In genomic region chr5:172051643-172052362, GRCh38 we compare ENCODE assay signal across 12 cellular contexts. TPM values are rescaled to one million over a fixed set of nuclear protein-coding genes. Genes with fewer than 3 reads are reported as not detected.
DNase-seq lines count a peak whose midpoint lies in the region; ATAC-seq, FAIRE-seq and TF ChIP-seq lines count a peak whose summit lies in the region.
"Had no signal": no experiment of that assay in that cellular context is flagged by ENCODE, and none has a peak within 500 bp of the region (broad histone marks: within the 10 kb centered on the region; RNA-seq: fewer than 3 reads in every experiment).

No MANE protein-coding gene starts in this region.

- no peak overlapping the region for H3K4me3 Mint-ChIP-seq in astrocyte (ENCODE audit: unreplicated experiment)
- H3K4me3 Mint-ChIP-seq: T-helper 1 cell treated with Interleukin-12 subunit alpha and Interleukin-12 subunit beta and Interleukin-4 antibody, amounts not matched to agents 30 μg/mL and 1 μg/mL, for 36 hours had no signal

- H3K27ac ChIP-seq in astrocyte (ENCODE audit: low read depth, low read length): peak overlapping the region; percentile 38
- H3K27ac ChIP-seq in testis: peak overlapping the region; percentile 12 to 58
- peak overlapping the region in 1 of 59 donors; percentile 60 for H3K27ac ChIP-seq in dorsolateral prefrontal cortex

- H3K9me3 Mint-ChIP-seq in astrocyte (ENCODE audit: unreplicated experiment): no peaks in the 10 kb centered on the region
- H3K9me3 Mint-ChIP-seq: T-helper 1 cell treated with Interleukin-12 subunit alpha and Interleukin-12 subunit beta and Interleukin-4 antibody, amounts not matched to agents 30 μg/mL and 1 μg/mL, for 36 hours had no signal

- TF ChIP-seq CTCF in astrocyte (IDR thresholded peaks at IDR 0.05; ENCODE audit: insufficient read depth, low read depth, low read length) (no peak), testis (IDR thresholded peaks at IDR 0.05) (no peak), dorsolateral prefrontal cortex (IDR thresholded peaks at IDR 0.05 in 54 of 56, conservative IDR thresholded peaks at IDR 0.05 in 2 of 56; ENCODE audit: low read depth in 1 of 56, partially characterized antibody in 56 of 56) (no peak)

- peaks cover 41% of the 10 kb centered on the region for H3K36me3 Mint-ChIP-seq in astrocyte (ENCODE audit: low read depth, unreplicated experiment)

- 74 to 80% methylated on average over 16 of the region's 16 CpGs for WGBS in testis, 2 donors

- intact Hi-C loops in testis (cut with DNase I; ENCODE audit: low total_unique reads) (no loop called here), dorsolateral prefrontal cortex (cut with DNase I) (no loop called here)

- H4K20me1 ChIP-seq in astrocyte (ENCODE audit: insufficient read depth, low read length): peaks cover 30% of the 10 kb centered on the region

- DNase-seq in M059J (ENCODE audit: low read depth) (peak; percentile 38), astrocyte (ENCODE audit: low read depth) (peak; percentile 6), kidney tubule cell (ENCODE audit: low spot score) (peak; percentile 81), testis (peak; percentile 82), dorsolateral prefrontal cortex (no peak), mesenteric fat pad (ENCODE audit: low spot score) (no peak)
- DNase-seq: Karpas-422 had no signal

- H2AFZ ChIP-seq in astrocyte (ENCODE audit: low read depth, low read length): no peak overlapping the region

- H3K9ac ChIP-seq in astrocyte (ENCODE audit: low read length): peak overlapping the region; percentile 4

- no peak for FAIRE-seq in astrocyte (lab: Jason Lieb, UNC)
- FAIRE-seq: endometrium, GM12878 had no signal

- no peak for ATAC-seq in HG02763 (IDR thresholded peaks at IDR 0.05; ENCODE audit: unreplicated experiment)
- ATAC-seq: GM12878 had no signal

- no peaks in the 10 kb centered on the region for H3K9me3 ChIP-seq in astrocyte (ENCODE audit: insufficient read depth, low read depth, low read length)
- no peaks in the 10 kb centered on the region for H3K9me3 ChIP-seq in testis
- H3K9me3 ChIP-seq: HAP-1 had no signal

- TF ChIP-seq POLR2A in testis (IDR thresholded peaks at IDR 0.05): no peak

- no peaks in the 10 kb centered on the region for H3K79me2 ChIP-seq in astrocyte (ENCODE audit: insufficient read depth, low read length)

- H3K27ac Mint-ChIP-seq in astrocyte (ENCODE audit: unreplicated experiment): peak overlapping the region; percentile 43
- H3K27ac Mint-ChIP-seq: T-helper 1 cell treated with Interleukin-12 subunit alpha and Interleukin-12 subunit beta and Interleukin-4 antibody, amounts not matched to agents 30 μg/mL and 1 μg/mL, for 36 hours had no signal

- H3K4me3 ChIP-seq in astrocyte (ENCODE audit: insufficient read depth, low read depth, low read length) (no peak overlapping the region), testis (no peak overlapping the region), dorsolateral prefrontal cortex (no peak overlapping the region)
- H3K4me3 ChIP-seq: GM12878, HAP-1 had no signal

- no peaks in the 10 kb centered on the region for H3K27me3 ChIP-seq in astrocyte (ENCODE audit: insufficient read depth, low read length)
- H3K27me3 ChIP-seq in testis: no peaks in the 10 kb centered on the region
- H3K27me3 ChIP-seq in dorsolateral prefrontal cortex: no peaks in the 10 kb centered on the region

- peaks cover 20% of the 10 kb centered on the region for H3K4me1 ChIP-seq in astrocyte (ENCODE audit: insufficient read depth, low read length)
- peaks cover 20% of the 10 kb centered on the region for H3K4me1 ChIP-seq in testis
- H3K4me1 ChIP-seq: HAP-1 had no signal

- peak overlapping the region; percentile 19 for H3K4me2 ChIP-seq in astrocyte (ENCODE audit: low read length)

- H3K36me3 ChIP-seq in astrocyte (ENCODE audit: insufficient read depth, low read length) (peaks cover 5% of the 10 kb centered on the region), testis (ENCODE audit: low read depth, missing control alignments) (no peaks in the 10 kb centered on the region)
- H3K36me3 ChIP-seq: HAP-1 had no signal

- peaks cover 11% of the 10 kb centered on the region for H3K4me1 Mint-ChIP-seq in astrocyte (ENCODE audit: low read depth, unreplicated experiment)

- H3K27me3 Mint-ChIP-seq in astrocyte (ENCODE audit: low read depth, unreplicated experiment): no peaks in the 10 kb centered on the region

RNA-seq across cellular contexts. Expression of gene FBXW11, which starts 45.4 kb away (rescaled TPM):
- 38.5 and 75.0 TPM in 2 replicates for total RNA-seq in M059J (2014; rRNA removed; shearing (Covaris generic))
- total RNA-seq in astrocyte (64.7 and 65.9 TPM in 2 replicates), testis (10 to 100 TPM; 60.6 to 61.8 TPM), dorsolateral prefrontal cortex (100 to 1,000 TPM in 107 of 120 experiments, 10 to 100 TPM in 13; 88.4 to 136 (median 113) TPM), mesenteric fat pad (43.9 TPM)
- polyA plus RNA-seq in testis (ENCODE audit: insufficient read depth, low read depth, low replicate concordance): 46.3 TPM

Comparison
In these comparisons a context has a peak if more than half of its experiments do, and no peak if none do; other contexts are left out.
1. DNase-seq: peak in M059J (single experiment), astrocyte (single experiment), kidney tubule cell (single experiment) and testis (single experiment); none in dorsolateral prefrontal cortex (0 of 10) and mesenteric fat pad (single experiment).